30 cellular contexts compared by ENCODE assay signal in genomic region chr17:41559548-41559947, GRCh38. TPM values are rescaled to one million over a fixed set of nuclear protein-coding genes. Genes with fewer than 3 reads are reported as not detected.
DNase-seq lines count a peak whose midpoint lies in the region; ATAC-seq and TF ChIP-seq lines count a peak whose summit lies in the region.
"Had no signal": no experiment of that assay in that cellular context is flagged by ENCODE, and none has a peak within 500 bp of the region (broad histone marks: within the 10 kb centered on the region; RNA-seq: fewer than 3 reads in every experiment).

No MANE protein-coding gene starts in this region.

- DNase-seq in HCEC 1CT = peak; percentile 15
- no peak for DNase-seq in RWPE2 (ENCODE audit: low spot score)
- DNase-seq in fibroblast of mammary gland (ENCODE audit: low read depth) = peak; percentile 63
- peak; percentile 25 for DNase-seq in skeletal muscle cell (ENCODE audit: low read depth)
- DNase-seq in Right ventricle myocardium superior = no peak
- no peak for DNase-seq in T-helper 1 cell
- DNase-seq: activated CD4-positive, alpha-beta memory T cell treated with anti-CD3 and anti-CD28 coated beads for 36 hours; activated CD4-positive, CD25-positive, alpha-beta regulatory T cell treated with anti-CD3 and anti-CD28 coated beads, Interleukin-2, amount 50 U/mL, for 72 hours; activated CD8-positive, alpha-beta memory T cell treated with anti-CD3 and anti-CD28 coated beads, Interleukin-2, amount 50 U/mL, for 4 hours; activated naive CD4-positive, alpha-beta T cell treated with anti-CD3 and anti-CD28 coated beads, Interleukin-2, amount 50 U/mL, for 16 hours; anterior cingulate cortex; C1 segment of cervical spinal cord; central memory CD4-positive, alpha-beta T cell; dermis blood vessel endothelial cell; DMS79; MM.1S; natural killer cell; NCI-H1436; NCI-H2081 treated with DMSO at 0.1 percent for 48 hours; NCI-H345; NCI-H748 treated with DMSO at 0.1 percent for 48 hours; stimulated activated CD4-positive, alpha-beta T cell treated with anti-CD3 and anti-CD28 coated beads, Interleukin-2, amount 100 ng/mL, for 48 hours; T-helper 17 cell; upper lobe of left lung had no signal

- H3K4me1 ChIP-seq in RWPE2 (ENCODE audit: insufficient read depth, poor library complexity, severe bottlenecking) = no peaks in the 10 kb centered on the region
- H3K4me1 ChIP-seq: upper lobe of left lung had no signal

- TF ChIP-seq CTCF in RWPE2 (IDR thresholded peaks at IDR 0.05; ENCODE audit: poor library complexity, severe bottlenecking) (no peak), fibroblast of mammary gland (conservative IDR thresholded peaks at IDR 0.05; ENCODE audit: control insufficient read depth, insufficient read depth, low read depth, low read length) (no peak)

- no peaks in the 10 kb centered on the region for H3K27me3 ChIP-seq in RWPE2 (ENCODE audit: insufficient read depth, poor library complexity, severe bottlenecking)
- H3K27me3 ChIP-seq: upper lobe of left lung had no signal

- H3K4me3 ChIP-seq in RWPE2 (ENCODE audit: severe bottlenecking) (no peak overlapping the region), fibroblast of mammary gland (ENCODE audit: control insufficient read depth, low read depth, low read length) (no peak overlapping the region), skeletal muscle cell (ENCODE audit: low read depth, low read length) (no peak overlapping the region)
- H3K4me3 ChIP-seq: SK-N-MC, upper lobe of left lung had no signal

- no peaks in the 10 kb centered on the region for H3K9me3 ChIP-seq in RWPE2 (ENCODE audit: severe bottlenecking)
- H3K9me3 ChIP-seq: upper lobe of left lung had no signal

- ATAC-seq in RWPE2 (ENCODE audit: low read depth) = peak; percentile 83
- ATAC-seq in HG03139 (IDR thresholded peaks at IDR 0.05; ENCODE audit: unreplicated experiment) = no peak
- ATAC-seq in Right ventricle myocardium superior (ENCODE audit: poor library complexity) = no peak
- ATAC-seq: natural killer cell, T-helper 17 cell had no signal

- intact Hi-C loops in Right ventricle myocardium superior (cut with DNase I) = no loop called here

- H3K36me3 ChIP-seq in RWPE2 (ENCODE audit: low read depth) = no peaks in the 10 kb centered on the region
- H3K36me3 ChIP-seq: upper lobe of left lung had no signal

- no peak overlapping the region for H3K27ac ChIP-seq in RWPE2 (ENCODE audit: poor library complexity, severe bottlenecking)
- H3K27ac ChIP-seq: RWPE1, SK-N-MC, upper lobe of left lung had no signal

RNA-seq across cellular contexts. Expression of gene KRT9, which starts 12.3 kb away (rescaled TPM):
- total RNA-seq in Right ventricle myocardium superior = not detected
- total RNA-seq: activated CD4-positive, alpha-beta memory T cell treated with anti-CD3 and anti-CD28 coated beads for 36 hours; dermis blood vessel endothelial cell; kidney epithelial cell; natural killer cell; osteoblast; T-helper 17 cell; upper lobe of left lung had no signal

RNA-seq across cellular contexts. Expression of gene KRT14, which starts 27.1 kb away (rescaled TPM):
- total RNA-seq in Right ventricle myocardium superior = not detected
- total RNA-seq: activated CD4-positive, alpha-beta memory T cell treated with anti-CD3 and anti-CD28 coated beads for 36 hours; kidney epithelial cell; mononuclear cell; natural killer cell; T-helper 17 cell; upper lobe of left lung had no signal

RNA-seq across cellular contexts. Expression of gene KRT19, which starts 31.4 kb away (rescaled TPM):
- 0.46 TPM for total RNA-seq in Right ventricle myocardium superior
- total RNA-seq: activated CD4-positive, alpha-beta memory T cell treated with anti-CD3 and anti-CD28 coated beads for 36 hours; natural killer cell; T-helper 17 cell had no signal

RNA-seq across cellular contexts. Expression of gene KRT15, which starts 40.9 kb away (rescaled TPM):
- not detected for total RNA-seq in Right ventricle myocardium superior
- total RNA-seq: activated CD4-positive, alpha-beta memory T cell treated with anti-CD3 and anti-CD28 coated beads for 36 hours; mononuclear cell; natural killer cell; T-helper 17 cell had no signal

RNA-seq across cellular contexts. Expression of gene KRT16, which starts 53.0 kb away (rescaled TPM):
- not detected for total RNA-seq in Right ventricle myocardium superior
- total RNA-seq: activated CD4-positive, alpha-beta memory T cell treated with anti-CD3 and anti-CD28 coated beads for 36 hours; mononuclear cell; natural killer cell; T-helper 17 cell; upper lobe of left lung had no signal

Comparison
In these comparisons a context has a peak if more than half of its experiments do, and no peak if none do; other contexts are left out.
1. DNase-seq: peak in HCEC 1CT (single experiment), fibroblast of mammary gland (single experiment) and skeletal muscle cell (single experiment); none in RWPE2 (single experiment), Right ventricle myocardium superior (single experiment) and T-helper 1 cell (0 of 5).